1 cellular context compared by ENCODE assay signal in genomic region chr4:1625600-1626138, GRCh38.
TF ChIP-seq lines count a peak whose summit lies in the region.

No MANE protein-coding gene starts in this region.

TF ChIP-seq in HCT116, 20 proteins besides CTCF, POLR2A, EP300 and RAD21 (continued from another document):
- TF ChIP-seq, protein P1, sequence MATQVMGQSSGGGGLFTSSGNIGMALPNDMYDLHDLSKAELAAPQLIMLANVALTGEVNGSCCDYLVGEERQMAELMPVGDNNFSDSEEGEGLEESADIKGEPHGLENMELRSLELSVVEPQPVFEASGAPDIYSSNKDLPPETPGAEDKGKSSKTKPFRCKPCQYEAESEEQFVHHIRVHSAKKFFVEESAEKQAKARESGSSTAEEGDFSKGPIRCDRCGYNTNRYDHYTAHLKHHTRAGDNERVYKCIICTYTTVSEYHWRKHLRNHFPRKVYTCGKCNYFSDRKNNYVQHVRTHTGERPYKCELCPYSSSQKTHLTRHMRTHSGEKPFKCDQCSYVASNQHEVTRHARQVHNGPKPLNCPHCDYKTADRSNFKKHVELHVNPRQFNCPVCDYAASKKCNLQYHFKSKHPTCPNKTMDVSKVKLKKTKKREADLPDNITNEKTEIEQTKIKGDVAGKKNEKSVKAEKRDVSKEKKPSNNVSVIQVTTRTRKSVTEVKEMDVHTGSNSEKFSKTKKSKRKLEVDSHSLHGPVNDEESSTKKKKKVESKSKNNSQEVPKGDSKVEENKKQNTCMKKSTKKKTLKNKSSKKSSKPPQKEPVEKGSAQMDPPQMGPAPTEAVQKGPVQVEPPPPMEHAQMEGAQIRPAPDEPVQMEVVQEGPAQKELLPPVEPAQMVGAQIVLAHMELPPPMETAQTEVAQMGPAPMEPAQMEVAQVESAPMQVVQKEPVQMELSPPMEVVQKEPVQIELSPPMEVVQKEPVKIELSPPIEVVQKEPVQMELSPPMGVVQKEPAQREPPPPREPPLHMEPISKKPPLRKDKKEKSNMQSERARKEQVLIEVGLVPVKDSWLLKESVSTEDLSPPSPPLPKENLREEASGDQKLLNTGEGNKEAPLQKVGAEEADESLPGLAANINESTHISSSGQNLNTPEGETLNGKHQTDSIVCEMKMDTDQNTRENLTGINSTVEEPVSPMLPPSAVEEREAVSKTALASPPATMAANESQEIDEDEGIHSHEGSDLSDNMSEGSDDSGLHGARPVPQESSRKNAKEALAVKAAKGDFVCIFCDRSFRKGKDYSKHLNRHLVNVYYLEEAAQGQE (IDR thresholded peaks at IDR 0.05; ENCODE audit: low read depth): no peak
- no peak for TF ChIP-seq YY1 (IDR thresholded peaks at IDR 0.05; ENCODE audit: extremely low read depth, insufficient replicate concordance, low read depth, low read length)
- TF ChIP-seq FOSL1 (IDR thresholded peaks at IDR 0.05; ENCODE audit: low read depth): no peak
- TF ChIP-seq CEBPB (IDR thresholded peaks at IDR 0.05; ENCODE audit: low read depth): no peak
- no peak for TF ChIP-seq SRF (IDR thresholded peaks at IDR 0.05; ENCODE audit: low read depth)
- TF ChIP-seq ZNF274 (IDR thresholded peaks at IDR 0.05; ENCODE audit: low read depth, low read length): no peak
- TF ChIP-seq, protein P2, sequence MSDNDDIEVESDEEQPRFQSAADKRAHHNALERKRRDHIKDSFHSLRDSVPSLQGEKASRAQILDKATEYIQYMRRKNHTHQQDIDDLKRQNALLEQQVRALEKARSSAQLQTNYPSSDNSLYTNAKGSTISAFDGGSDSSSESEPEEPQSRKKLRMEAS (IDR thresholded peaks at IDR 0.05): no peak
- no peak for TF ChIP-seq ATF3 (IDR thresholded peaks at IDR 0.05)
- no peak for TF ChIP-seq POLR2AphosphoS5 (IDR thresholded peaks at IDR 0.05; ENCODE audit: low read depth, low read length)
- TF ChIP-seq ELF1 (IDR thresholded peaks at IDR 0.05; ENCODE audit: borderline replicate concordance, low read depth): no peak
- no peak for TF ChIP-seq CBX3 (IDR thresholded peaks at IDR 0.05; ENCODE audit: low read depth)
- no peak for TF ChIP-seq EZH2 (IDR thresholded peaks at IDR 0.05)
